1 cellular context compared by ENCODE assay signal in the genomic region with DNA sequence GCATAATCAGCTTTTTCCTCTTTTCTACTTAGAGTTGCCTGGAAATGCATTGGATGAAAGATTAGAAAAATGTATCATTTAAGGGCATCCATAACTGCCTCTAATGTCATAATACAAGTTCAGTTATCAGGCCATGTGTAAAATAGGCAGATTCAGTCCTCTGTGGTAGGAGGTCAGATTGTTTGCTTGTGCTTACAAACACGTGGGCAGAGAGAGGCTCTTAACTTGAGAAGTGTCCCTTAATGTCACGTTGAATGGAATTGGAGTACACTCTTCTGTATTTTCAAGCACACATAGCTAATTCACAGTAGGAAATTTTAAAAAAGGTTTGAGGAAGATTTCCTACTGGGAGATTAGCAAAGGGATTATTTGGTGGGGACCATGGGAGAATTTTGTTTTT.
A peak's percentile ranks its signal among the peaks of the same experiment; 100 is the strongest.
TF ChIP-seq lines count a peak whose summit lies in the region.

No MANE protein-coding gene starts in this region.

TF ChIP-seq in K562, 482 proteins besides CTCF, POLR2A, EP300 and RAD21 (continued from another document):
- TF ChIP-seq, protein P1, sequence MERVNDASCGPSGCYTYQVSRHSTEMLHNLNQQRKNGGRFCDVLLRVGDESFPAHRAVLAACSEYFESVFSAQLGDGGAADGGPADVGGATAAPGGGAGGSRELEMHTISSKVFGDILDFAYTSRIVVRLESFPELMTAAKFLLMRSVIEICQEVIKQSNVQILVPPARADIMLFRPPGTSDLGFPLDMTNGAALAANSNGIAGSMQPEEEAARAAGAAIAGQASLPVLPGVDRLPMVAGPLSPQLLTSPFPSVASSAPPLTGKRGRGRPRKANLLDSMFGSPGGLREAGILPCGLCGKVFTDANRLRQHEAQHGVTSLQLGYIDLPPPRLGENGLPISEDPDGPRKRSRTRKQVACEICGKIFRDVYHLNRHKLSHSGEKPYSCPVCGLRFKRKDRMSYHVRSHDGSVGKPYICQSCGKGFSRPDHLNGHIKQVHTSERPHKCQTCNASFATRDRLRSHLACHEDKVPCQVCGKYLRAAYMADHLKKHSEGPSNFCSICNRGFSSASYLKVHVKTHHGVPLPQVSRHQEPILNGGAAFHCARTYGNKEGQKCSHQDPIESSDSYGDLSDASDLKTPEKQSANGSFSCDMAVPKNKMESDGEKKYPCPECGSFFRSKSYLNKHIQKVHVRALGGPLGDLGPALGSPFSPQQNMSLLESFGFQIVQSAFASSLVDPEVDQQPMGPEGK (CRISPR knock-in tag; IDR thresholded peaks at IDR 0.05; ENCODE audit: borderline replicate concordance), result no peak
- TF ChIP-seq ILF3 (IDR thresholded peaks at IDR 0.05; ENCODE audit: borderline replicate concordance), result no peak
- TF ChIP-seq SIN3B (IDR thresholded peaks at IDR 0.05; ENCODE audit: low read depth), result no peak
- no peak for TF ChIP-seq ZFP30 (CRISPR knock-in tag; IDR thresholded peaks at IDR 0.05; ENCODE audit: borderline replicate concordance)
- peak; percentile 70; the same call in 1 of the 2 replicates for TF ChIP-seq ZNF316 (IDR thresholded peaks at IDR 0.05)
- TF ChIP-seq C11orf30 (IDR thresholded peaks at IDR 0.05; ENCODE audit: low read depth), result 0 out of 2 replicates have a peak, but pooled peaks have one; percentile 45
- no peak for TF ChIP-seq IRF2 (CRISPR knock-in tag; IDR thresholded peaks at IDR 0.05)
- TF ChIP-seq, protein P2, sequence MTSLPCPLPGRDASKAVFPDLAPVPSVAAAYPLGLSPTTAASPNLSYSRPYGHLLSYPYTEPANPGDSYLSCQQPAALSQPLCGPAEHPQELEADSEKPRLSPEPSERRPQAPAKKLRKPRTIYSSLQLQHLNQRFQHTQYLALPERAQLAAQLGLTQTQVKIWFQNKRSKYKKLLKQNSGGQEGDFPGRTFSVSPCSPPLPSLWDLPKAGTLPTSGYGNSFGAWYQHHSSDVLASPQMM (CRISPR knock-in tag; IDR thresholded peaks at IDR 0.05), result no peak
- TF ChIP-seq NFXL1 (CRISPR knock-in tag; IDR thresholded peaks at IDR 0.05), result no peak
TF ChIP-seq in K562: peak in this region for 2.
